1 cellular context compared by ENCODE assay signal in the genomic region with DNA sequence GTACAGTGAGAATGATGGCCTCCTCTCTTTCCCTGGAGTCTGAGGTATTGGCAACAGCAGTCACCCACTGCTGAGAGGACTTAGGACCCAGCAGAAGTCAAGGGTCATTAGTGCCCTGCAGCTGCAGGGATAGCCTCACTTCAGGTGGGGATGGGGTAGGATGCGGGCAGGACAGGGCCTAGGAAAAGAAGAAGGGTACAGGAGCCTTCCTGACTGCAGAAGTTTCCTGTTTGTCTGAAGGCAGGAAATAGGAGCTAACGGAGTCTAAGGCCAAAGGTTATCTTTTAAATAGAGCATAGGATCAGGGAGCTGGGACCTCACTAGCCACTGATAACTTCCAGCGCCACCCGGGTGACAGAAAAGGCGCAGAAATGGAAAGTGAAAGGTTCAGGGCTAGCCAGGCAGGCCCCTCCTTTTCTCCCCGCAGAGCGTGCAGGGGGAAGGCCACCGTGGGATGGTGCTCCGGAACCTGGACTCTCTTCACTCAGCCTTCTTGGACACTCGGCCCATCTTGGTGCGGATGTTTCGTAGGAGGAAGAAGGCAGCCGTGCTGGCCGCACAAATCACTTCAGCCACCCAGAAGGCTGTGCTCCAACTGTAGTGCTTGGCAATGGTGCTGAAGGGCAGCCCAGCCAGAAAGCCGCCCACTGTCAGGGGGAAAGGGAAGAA.
A peak's percentile ranks its signal among the peaks of the same experiment; 100 is the strongest.
TF ChIP-seq lines count a peak whose summit lies in the region.

No MANE protein-coding gene starts in this region.

TF ChIP-seq in HepG2, 621 proteins besides CTCF, POLR2A, EP300 and RAD21 (continued from another document and continues in another):
- TF ChIP-seq, protein P1, sequence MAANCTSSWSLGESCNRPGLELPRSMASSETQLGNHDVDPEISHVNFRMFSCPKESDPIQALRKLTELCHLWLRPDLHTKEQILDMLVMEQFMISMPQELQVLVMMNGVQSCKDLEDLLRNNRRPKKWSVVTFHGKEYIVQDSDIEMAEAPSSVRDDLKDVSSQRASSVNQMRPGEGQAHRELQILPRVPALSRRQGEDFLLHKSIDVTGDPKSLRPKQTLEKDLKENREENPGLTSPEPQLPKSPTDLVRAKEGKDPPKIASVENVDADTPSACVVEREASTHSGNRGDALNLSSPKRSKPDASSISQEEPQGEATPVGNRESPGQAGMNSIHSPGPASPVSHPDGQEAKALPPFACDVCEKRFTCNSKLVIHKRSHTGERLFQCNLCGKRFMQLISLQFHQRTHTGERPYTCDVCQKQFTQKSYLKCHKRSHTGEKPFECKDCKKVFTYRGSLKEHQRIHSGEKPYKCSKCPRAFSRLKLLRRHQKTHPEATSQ (CRISPR knock-in tag; IDR thresholded peaks at IDR 0.05; ENCODE audit: borderline replicate concordance), result no peak
- no peak for TF ChIP-seq ZFAT (CRISPR knock-in tag; conservative IDR thresholded peaks at IDR 0.05)
- TF ChIP-seq, protein P2, sequence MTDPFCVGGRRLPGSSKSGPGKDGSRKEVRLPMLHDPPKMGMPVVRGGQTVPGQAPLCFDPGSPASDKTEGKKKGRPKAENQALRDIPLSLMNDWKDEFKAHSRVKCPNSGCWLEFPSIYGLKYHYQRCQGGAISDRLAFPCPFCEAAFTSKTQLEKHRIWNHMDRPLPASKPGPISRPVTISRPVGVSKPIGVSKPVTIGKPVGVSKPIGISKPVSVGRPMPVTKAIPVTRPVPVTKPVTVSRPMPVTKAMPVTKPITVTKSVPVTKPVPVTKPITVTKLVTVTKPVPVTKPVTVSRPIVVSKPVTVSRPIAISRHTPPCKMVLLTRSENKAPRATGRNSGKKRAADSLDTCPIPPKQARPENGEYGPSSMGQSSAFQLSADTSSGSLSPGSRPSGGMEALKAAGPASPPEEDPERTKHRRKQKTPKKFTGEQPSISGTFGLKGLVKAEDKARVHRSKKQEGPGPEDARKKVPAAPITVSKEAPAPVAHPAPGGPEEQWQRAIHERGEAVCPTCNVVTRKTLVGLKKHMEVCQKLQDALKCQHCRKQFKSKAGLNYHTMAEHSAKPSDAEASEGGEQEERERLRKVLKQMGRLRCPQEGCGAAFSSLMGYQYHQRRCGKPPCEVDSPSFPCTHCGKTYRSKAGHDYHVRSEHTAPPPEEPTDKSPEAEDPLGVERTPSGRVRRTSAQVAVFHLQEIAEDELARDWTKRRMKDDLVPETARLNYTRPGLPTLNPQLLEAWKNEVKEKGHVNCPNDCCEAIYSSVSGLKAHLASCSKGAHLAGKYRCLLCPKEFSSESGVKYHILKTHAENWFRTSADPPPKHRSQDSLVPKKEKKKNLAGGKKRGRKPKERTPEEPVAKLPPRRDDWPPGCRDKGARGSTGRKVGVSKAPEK (CRISPR knock-in tag; IDR thresholded peaks at IDR 0.05; ENCODE audit: borderline replicate concordance), result no peak
- no peak for TF ChIP-seq RBFOX2 (IDR thresholded peaks at IDR 0.05; ENCODE audit: low read depth, low read length)
- TF ChIP-seq SIN3A (IDR thresholded peaks at IDR 0.05; ENCODE audit: borderline replicate concordance, low read depth, low read length), result 0 out of 2 replicates have a peak, but pooled peaks have one; percentile 30
- no peak for TF ChIP-seq BHLHE40 (IDR thresholded peaks at IDR 0.05; ENCODE audit: low read length)
- TF ChIP-seq TAF1 (CRISPR knock-in tag; IDR thresholded peaks at IDR 0.05), result peak; percentile 25; the same call in 1 of the 2 replicates
- TF ChIP-seq FOXM1 (CRISPR knock-in tag; IDR thresholded peaks at IDR 0.05), result no peak
- TF ChIP-seq FOSL1 (CRISPR knock-in tag; IDR thresholded peaks at IDR 0.05; ENCODE audit: borderline replicate concordance), result no peak
- peak; percentile 89 for TF ChIP-seq HNF4A (CRISPR knock-in tag; IDR thresholded peaks at IDR 0.05)
- TF ChIP-seq, protein P3, sequence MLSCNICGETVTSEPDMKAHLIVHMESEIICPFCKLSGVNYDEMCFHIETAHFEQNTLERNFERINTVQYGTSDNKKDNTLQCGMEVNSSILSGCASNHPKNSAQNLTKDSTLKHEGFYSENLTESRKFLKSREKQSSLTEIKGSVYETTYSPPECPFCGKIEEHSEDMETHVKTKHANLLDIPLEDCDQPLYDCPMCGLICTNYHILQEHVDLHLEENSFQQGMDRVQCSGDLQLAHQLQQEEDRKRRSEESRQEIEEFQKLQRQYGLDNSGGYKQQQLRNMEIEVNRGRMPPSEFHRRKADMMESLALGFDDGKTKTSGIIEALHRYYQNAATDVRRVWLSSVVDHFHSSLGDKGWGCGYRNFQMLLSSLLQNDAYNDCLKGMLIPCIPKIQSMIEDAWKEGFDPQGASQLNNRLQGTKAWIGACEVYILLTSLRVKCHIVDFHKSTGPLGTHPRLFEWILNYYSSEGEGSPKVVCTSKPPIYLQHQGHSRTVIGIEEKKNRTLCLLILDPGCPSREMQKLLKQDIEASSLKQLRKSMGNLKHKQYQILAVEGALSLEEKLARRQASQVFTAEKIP (CRISPR knock-in tag; IDR thresholded peaks at IDR 0.05; ENCODE audit: borderline replicate concordance), result no peak
- TF ChIP-seq ATAD3A (CRISPR knock-in tag; IDR thresholded peaks at IDR 0.05), result no peak
- TF ChIP-seq REPIN1 (CRISPR knock-in tag; IDR thresholded peaks at IDR 0.05; ENCODE audit: borderline replicate concordance, low read depth), result no peak
- no peak for TF ChIP-seq ZNF891 (CRISPR knock-in tag; IDR thresholded peaks at IDR 0.05)
- TF ChIP-seq, protein P4, sequence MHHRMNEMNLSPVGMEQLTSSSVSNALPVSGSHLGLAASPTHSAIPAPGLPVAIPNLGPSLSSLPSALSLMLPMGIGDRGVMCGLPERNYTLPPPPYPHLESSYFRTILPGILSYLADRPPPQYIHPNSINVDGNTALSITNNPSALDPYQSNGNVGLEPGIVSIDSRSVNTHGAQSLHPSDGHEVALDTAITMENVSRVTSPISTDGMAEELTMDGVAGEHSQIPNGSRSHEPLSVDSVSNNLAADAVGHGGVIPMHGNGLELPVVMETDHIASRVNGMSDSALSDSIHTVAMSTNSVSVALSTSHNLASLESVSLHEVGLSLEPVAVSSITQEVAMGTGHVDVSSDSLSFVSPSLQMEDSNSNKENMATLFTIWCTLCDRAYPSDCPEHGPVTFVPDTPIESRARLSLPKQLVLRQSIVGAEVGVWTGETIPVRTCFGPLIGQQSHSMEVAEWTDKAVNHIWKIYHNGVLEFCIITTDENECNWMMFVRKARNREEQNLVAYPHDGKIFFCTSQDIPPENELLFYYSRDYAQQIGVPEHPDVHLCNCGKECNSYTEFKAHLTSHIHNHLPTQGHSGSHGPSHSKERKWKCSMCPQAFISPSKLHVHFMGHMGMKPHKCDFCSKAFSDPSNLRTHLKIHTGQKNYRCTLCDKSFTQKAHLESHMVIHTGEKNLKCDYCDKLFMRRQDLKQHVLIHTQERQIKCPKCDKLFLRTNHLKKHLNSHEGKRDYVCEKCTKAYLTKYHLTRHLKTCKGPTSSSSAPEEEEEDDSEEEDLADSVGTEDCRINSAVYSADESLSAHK (CRISPR knock-in tag; IDR thresholded peaks at IDR 0.05; ENCODE audit: borderline replicate concordance), result no peak
- no peak for TF ChIP-seq FIP1L1 (IDR thresholded peaks at IDR 0.05; ENCODE audit: borderline replicate concordance, insufficient read depth, low read depth, low read length)
- no peak for TF ChIP-seq PTBP1 (IDR thresholded peaks at IDR 0.05; ENCODE audit: low read depth, low read length, poor library complexity, severe bottlenecking)
- TF ChIP-seq BCL6 (CRISPR knock-in tag; IDR thresholded peaks at IDR 0.05), result no peak
- no peak for TF ChIP-seq IRF2 (CRISPR knock-in tag; IDR thresholded peaks at IDR 0.05)
- TF ChIP-seq, protein P5, sequence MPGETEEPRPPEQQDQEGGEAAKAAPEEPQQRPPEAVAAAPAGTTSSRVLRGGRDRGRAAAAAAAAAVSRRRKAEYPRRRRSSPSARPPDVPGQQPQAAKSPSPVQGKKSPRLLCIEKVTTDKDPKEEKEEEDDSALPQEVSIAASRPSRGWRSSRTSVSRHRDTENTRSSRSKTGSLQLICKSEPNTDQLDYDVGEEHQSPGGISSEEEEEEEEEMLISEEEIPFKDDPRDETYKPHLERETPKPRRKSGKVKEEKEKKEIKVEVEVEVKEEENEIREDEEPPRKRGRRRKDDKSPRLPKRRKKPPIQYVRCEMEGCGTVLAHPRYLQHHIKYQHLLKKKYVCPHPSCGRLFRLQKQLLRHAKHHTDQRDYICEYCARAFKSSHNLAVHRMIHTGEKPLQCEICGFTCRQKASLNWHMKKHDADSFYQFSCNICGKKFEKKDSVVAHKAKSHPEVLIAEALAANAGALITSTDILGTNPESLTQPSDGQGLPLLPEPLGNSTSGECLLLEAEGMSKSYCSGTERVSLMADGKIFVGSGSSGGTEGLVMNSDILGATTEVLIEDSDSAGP (CRISPR knock-in tag; IDR thresholded peaks at IDR 0.05; ENCODE audit: borderline replicate concordance), result peak; percentile 29; the same call in 1 of the 2 replicates
- TF ChIP-seq CREM (IDR thresholded peaks at IDR 0.05), result no peak
- no peak for TF ChIP-seq CREM (CRISPR knock-in tag; IDR thresholded peaks at IDR 0.05)
- 0 out of 2 replicates have a peak, but pooled peaks have one; percentile 20 for TF ChIP-seq MXD4 (CRISPR knock-in tag; IDR thresholded peaks at IDR 0.05)
- TF ChIP-seq, protein P6, sequence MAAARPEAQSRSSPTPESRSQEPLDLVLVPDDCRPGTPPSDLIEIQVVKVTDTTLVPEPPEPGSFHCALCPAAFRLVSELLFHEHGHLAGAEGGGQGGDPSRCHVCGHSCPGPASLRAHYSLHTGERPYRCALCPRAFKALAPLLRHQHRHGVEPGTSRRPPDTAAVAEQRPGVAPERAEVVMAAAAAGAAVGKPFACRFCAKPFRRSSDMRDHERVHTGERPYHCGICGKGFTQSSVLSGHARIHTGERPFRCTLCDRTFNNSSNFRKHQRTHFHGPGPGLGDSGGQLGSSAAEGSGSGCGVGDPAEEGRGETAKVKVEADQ (CRISPR knock-in tag; IDR thresholded peaks at IDR 0.05; ENCODE audit: borderline replicate concordance), result no peak
- TF ChIP-seq, protein P7, sequence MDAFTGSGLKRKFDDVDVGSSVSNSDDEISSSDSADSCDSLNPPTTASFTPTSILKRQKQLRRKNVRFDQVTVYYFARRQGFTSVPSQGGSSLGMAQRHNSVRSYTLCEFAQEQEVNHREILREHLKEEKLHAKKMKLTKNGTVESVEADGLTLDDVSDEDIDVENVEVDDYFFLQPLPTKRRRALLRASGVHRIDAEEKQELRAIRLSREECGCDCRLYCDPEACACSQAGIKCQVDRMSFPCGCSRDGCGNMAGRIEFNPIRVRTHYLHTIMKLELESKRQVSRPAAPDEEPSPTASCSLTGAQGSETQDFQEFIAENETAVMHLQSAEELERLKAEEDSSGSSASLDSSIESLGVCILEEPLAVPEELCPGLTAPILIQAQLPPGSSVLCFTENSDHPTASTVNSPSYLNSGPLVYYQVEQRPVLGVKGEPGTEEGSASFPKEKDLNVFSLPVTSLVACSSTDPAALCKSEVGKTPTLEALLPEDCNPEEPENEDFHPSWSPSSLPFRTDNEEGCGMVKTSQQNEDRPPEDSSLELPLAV (CRISPR knock-in tag; conservative IDR thresholded peaks at IDR 0.05; ENCODE audit: low read depth), result no peak
- no peak for TF ChIP-seq SOX5 (CRISPR knock-in tag; IDR thresholded peaks at IDR 0.05; ENCODE audit: borderline replicate concordance)
- no peak for TF ChIP-seq MEIS2 (CRISPR knock-in tag; IDR thresholded peaks at IDR 0.05)
- TF ChIP-seq ZNF652 (CRISPR knock-in tag; IDR thresholded peaks at IDR 0.05; ENCODE audit: borderline replicate concordance, low read depth), result no peak
- TF ChIP-seq ZNF432 (CRISPR knock-in tag; IDR thresholded peaks at IDR 0.05; ENCODE audit: borderline replicate concordance), result no peak
- no peak for TF ChIP-seq ZNF44 (CRISPR knock-in tag; IDR thresholded peaks at IDR 0.05)
- TF ChIP-seq MAF1 (CRISPR knock-in tag; IDR thresholded peaks at IDR 0.05; ENCODE audit: borderline replicate concordance), result no peak
- TF ChIP-seq ZNF251 (CRISPR knock-in tag; IDR thresholded peaks at IDR 0.05), result no peak
- no peak for TF ChIP-seq ZNF879 (CRISPR knock-in tag; IDR thresholded peaks at IDR 0.05)
- no peak for TF ChIP-seq HMG20A (CRISPR knock-in tag; IDR thresholded peaks at IDR 0.05; ENCODE audit: borderline replicate concordance)
- TF ChIP-seq, protein P8, sequence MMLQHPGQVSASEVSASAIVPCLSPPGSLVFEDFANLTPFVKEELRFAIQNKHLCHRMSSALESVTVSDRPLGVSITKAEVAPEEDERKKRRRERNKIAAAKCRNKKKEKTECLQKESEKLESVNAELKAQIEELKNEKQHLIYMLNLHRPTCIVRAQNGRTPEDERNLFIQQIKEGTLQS (CRISPR knock-in tag; IDR thresholded peaks at IDR 0.05), result no peak
- no peak for TF ChIP-seq ATF7 (IDR thresholded peaks at IDR 0.05)
- no peak for TF ChIP-seq ATF7 (CRISPR knock-in tag; IDR thresholded peaks at IDR 0.05)
- TF ChIP-seq ZNF737 (CRISPR knock-in tag; IDR thresholded peaks at IDR 0.05; ENCODE audit: borderline replicate concordance), result no peak
- TF ChIP-seq EZH2 (conservative IDR thresholded peaks at IDR 0.05; ENCODE audit: low read depth, low read length), result no peak
- no peak for TF ChIP-seq RNF2 (conservative IDR thresholded peaks at IDR 0.05; ENCODE audit: low read depth)
- no peak for TF ChIP-seq ZNF564 (CRISPR knock-in tag; IDR thresholded peaks at IDR 0.05)
- TF ChIP-seq SSRP1 (CRISPR knock-in tag; IDR thresholded peaks at IDR 0.05), result peak; percentile 70; the same call in 1 of the 2 replicates
- no peak for TF ChIP-seq TEAD3 (CRISPR knock-in tag; optimal IDR thresholded peaks at IDR 0.05; ENCODE audit: borderline replicate concordance)
- TF ChIP-seq, protein P9, sequence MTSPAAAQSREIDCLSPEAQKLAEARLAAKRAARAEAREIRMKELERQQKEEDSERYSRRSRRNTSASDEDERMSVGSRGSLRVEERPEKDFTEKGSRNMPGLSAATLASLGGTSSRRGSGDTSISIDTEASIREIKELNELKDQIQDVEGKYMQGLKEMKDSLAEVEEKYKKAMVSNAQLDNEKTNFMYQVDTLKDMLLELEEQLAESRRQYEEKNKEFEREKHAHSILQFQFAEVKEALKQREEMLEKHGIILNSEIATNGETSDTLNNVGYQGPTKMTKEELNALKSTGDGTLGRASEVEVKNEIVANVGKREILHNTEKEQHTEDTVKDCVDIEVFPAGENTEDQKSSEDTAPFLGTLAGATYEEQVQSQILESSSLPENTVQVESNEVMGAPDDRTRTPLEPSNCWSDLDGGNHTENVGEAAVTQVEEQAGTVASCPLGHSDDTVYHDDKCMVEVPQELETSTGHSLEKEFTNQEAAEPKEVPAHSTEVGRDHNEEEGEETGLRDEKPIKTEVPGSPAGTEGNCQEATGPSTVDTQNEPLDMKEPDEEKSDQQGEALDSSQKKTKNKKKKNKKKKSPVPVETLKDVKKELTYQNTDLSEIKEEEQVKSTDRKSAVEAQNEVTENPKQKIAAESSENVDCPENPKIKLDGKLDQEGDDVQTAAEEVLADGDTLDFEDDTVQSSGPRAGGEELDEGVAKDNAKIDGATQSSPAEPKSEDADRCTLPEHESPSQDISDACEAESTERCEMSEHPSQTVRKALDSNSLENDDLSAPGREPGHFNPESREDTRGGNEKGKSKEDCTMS (CRISPR knock-in tag; conservative IDR thresholded peaks at IDR 0.05), result no peak
- TF ChIP-seq ETV5 (CRISPR knock-in tag; IDR thresholded peaks at IDR 0.05; ENCODE audit: borderline replicate concordance), result peak; percentile 39; the same call in 1 of the 2 replicates
- no peak for TF ChIP-seq ZNF772 (CRISPR knock-in tag; IDR thresholded peaks at IDR 0.05)
- no peak for TF ChIP-seq REL (CRISPR knock-in tag; conservative IDR thresholded peaks at IDR 0.05)
- TF ChIP-seq, protein P10, sequence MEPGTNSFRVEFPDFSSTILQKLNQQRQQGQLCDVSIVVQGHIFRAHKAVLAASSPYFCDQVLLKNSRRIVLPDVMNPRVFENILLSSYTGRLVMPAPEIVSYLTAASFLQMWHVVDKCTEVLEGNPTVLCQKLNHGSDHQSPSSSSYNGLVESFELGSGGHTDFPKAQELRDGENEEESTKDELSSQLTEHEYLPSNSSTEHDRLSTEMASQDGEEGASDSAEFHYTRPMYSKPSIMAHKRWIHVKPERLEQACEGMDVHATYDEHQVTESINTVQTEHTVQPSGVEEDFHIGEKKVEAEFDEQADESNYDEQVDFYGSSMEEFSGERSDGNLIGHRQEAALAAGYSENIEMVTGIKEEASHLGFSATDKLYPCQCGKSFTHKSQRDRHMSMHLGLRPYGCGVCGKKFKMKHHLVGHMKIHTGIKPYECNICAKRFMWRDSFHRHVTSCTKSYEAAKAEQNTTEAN (CRISPR knock-in tag; conservative IDR thresholded peaks at IDR 0.05), result no peak
